In the genomic region with DNA sequence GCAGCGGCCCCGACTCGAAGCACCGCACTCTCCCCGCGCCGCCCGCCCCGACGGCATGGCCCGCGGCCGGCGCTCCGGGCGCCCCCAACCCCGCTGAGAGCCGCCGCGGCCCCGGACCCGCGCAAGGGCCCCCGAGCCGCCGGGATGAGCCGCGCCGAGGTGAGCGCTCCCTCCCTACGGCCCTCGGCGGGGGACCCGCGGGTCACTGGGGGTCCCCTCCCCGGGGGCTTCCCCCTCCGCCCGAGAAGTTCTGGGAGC, we compare ENCODE assay signal across 1 cellular context.
TF ChIP-seq lines count a peak whose summit lies in the region.

No MANE protein-coding gene starts in this region.

TF ChIP-seq in liver, 16 proteins besides CTCF, POLR2A, EP300 and RAD21 (continued from another document):
- TF ChIP-seq, protein P1, sequence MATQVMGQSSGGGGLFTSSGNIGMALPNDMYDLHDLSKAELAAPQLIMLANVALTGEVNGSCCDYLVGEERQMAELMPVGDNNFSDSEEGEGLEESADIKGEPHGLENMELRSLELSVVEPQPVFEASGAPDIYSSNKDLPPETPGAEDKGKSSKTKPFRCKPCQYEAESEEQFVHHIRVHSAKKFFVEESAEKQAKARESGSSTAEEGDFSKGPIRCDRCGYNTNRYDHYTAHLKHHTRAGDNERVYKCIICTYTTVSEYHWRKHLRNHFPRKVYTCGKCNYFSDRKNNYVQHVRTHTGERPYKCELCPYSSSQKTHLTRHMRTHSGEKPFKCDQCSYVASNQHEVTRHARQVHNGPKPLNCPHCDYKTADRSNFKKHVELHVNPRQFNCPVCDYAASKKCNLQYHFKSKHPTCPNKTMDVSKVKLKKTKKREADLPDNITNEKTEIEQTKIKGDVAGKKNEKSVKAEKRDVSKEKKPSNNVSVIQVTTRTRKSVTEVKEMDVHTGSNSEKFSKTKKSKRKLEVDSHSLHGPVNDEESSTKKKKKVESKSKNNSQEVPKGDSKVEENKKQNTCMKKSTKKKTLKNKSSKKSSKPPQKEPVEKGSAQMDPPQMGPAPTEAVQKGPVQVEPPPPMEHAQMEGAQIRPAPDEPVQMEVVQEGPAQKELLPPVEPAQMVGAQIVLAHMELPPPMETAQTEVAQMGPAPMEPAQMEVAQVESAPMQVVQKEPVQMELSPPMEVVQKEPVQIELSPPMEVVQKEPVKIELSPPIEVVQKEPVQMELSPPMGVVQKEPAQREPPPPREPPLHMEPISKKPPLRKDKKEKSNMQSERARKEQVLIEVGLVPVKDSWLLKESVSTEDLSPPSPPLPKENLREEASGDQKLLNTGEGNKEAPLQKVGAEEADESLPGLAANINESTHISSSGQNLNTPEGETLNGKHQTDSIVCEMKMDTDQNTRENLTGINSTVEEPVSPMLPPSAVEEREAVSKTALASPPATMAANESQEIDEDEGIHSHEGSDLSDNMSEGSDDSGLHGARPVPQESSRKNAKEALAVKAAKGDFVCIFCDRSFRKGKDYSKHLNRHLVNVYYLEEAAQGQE (IDR thresholded peaks at IDR 0.05): no peak
- TF ChIP-seq NR2F2 (IDR thresholded peaks at IDR 0.05) (no peak), GABPA (IDR thresholded peaks at IDR 0.05 in 1 of 2, conservative IDR thresholded peaks at IDR 0.05 in 1 of 2) (no peak), TAF1 (conservative IDR thresholded peaks at IDR 0.05) (no peak), FOXA2 (IDR thresholded peaks at IDR 0.05) (no peak)
- TF ChIP-seq, protein P2, sequence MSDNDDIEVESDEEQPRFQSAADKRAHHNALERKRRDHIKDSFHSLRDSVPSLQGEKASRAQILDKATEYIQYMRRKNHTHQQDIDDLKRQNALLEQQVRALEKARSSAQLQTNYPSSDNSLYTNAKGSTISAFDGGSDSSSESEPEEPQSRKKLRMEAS (IDR thresholded peaks at IDR 0.05): no peak
